Comparison of ENCODE assay signal across 18 cellular contexts in the genomic region with DNA sequence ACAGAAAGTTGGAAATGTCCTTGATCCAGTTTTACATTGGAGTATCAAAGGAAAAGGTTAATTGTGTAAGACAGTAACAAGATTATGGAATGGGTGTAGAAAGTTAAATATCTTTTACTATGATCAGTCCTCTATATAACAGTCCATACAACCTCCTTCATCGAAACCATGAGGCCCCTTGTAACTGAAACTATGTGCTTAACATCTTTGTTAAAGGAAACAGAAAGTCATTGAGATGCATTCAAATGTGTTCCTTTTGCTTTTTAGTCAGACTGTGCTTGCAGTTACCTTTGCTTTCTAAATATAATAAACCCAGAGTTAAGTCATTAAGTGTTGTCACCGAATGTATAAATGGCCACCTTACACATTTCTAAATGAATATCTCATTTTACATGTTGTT.
A peak's percentile ranks its signal among the peaks of the same experiment; 100 is the strongest.
DNase-seq lines count a peak whose midpoint lies in the region; ATAC-seq, FAIRE-seq and TF ChIP-seq lines count a peak whose summit lies in the region.
"Had no signal": no experiment of that assay in that cellular context is flagged by ENCODE, and none has a peak within 500 bp of the region (broad histone marks: within the 10 kb centered on the region; RNA-seq: fewer than 3 reads in every experiment).

No MANE protein-coding gene starts in this region.

- peaks cover 24% of the 10 kb centered on the region for H3K4me1 ChIP-seq in HUES48 (ENCODE audit: control insufficient read depth, insufficient read depth, low read length)

- peak; percentile 26 for ATAC-seq in GM19468 (IDR thresholded peaks at IDR 0.05; ENCODE audit: extremely low read depth, unreplicated experiment)
- peak; percentile 85 for ATAC-seq in HG02870 (IDR thresholded peaks at IDR 0.05; ENCODE audit: unreplicated experiment)
- ATAC-seq: naive thymus-derived CD4-positive, alpha-beta T cell had no signal

- no peak for TF ChIP-seq POLR2A in GM12891 (IDR thresholded peaks at IDR 0.05; ENCODE audit: low read depth, low read length)

- DNase-seq in GM12891 (ENCODE audit: insufficient read length, low spot score): no peak
- no peak for DNase-seq in NCI-H187 treated with DMSO at 0.1 percent for 48 hours (lab: John Stamatoyannopoulos, UW)
- no peak for DNase-seq in stimulated activated CD4-positive, alpha-beta T cell treated with anti-CD3 and anti-CD28 coated beads, Interleukin-1b, Interleukin-23, amount 100 ng/mL, for 48 hours
- DNase-seq in AML-193 (lab: John Stamatoyannopoulos, UW): no peak
- DNase-seq in SIG-M5 (lab: John Stamatoyannopoulos, UW): no peak
- DNase-seq: activated CD4-positive, CD25-positive, alpha-beta regulatory T cell treated with anti-CD3 and anti-CD28 coated beads, Interleukin-2, amount 50 U/mL, for 72 hours; activated CD8-positive, alpha-beta memory T cell treated with anti-CD3 and anti-CD28 coated beads, Interleukin-2, amount 50 U/mL, for 48 hours; dermis blood vessel endothelial cell; erythroblast; Kasumi-1; naive thymus-derived CD4-positive, alpha-beta T cell; NCI-H146; SHP77; stimulated activated naive CD4-positive, alpha-beta T cell had no signal

- H3K27ac ChIP-seq in HUES48 (ENCODE audit: low read depth, low read length): no peak overlapping the region

- H3K36me3 ChIP-seq in HUES48 (ENCODE audit: control insufficient read depth, insufficient read depth, low read length): no peaks in the 10 kb centered on the region

- peak; percentile 20 for FAIRE-seq in GM12891 (lab: Jason Lieb, UNC)
- FAIRE-seq: urothelium cell line had no signal

- no peak overlapping the region for H3K4me3 ChIP-seq in HUES48 (ENCODE audit: low read depth, low read length)

- H3K27me3 ChIP-seq in HUES48 (ENCODE audit: control insufficient read depth, insufficient read depth, low read length): no peaks in the 10 kb centered on the region

- H3K9ac ChIP-seq in HUES48 (ENCODE audit: low read depth, low read length): peak overlapping the region; percentile 4; the same call in 1 of the 2 replicates

- H3K9me3 ChIP-seq in HUES48 (ENCODE audit: control insufficient read depth, insufficient read depth, low read length): 0 out of 2 replicates have a peak, but pooled peaks cover 3% of the 10 kb centered on the region

TF ChIP-seq in GM12891, 5 proteins besides CTCF, POLR2A, EP300 and RAD21:
- TF ChIP-seq PAX5 (IDR thresholded peaks at IDR 0.05; ENCODE audit: insufficient read depth, low read length, severe bottlenecking) (no peak), TAF1 (IDR thresholded peaks at IDR 0.05; ENCODE audit: low read depth, low read length) (no peak), POU2F2 (IDR thresholded peaks at IDR 0.05; ENCODE audit: low read depth, low read length) (no peak), SPI1 (IDR thresholded peaks at IDR 0.05; ENCODE audit: low read depth, low read length) (no peak)
